In genomic region chr11:64762277-64762915, GRCh38 we compare ENCODE assay signal across 8 cellular contexts. TPM values are rescaled to one million over a fixed set of nuclear protein-coding genes. Genes with fewer than 3 reads are reported as not detected.
DNase-seq lines count a peak whose midpoint lies in the region; ATAC-seq and TF ChIP-seq lines count a peak whose summit lies in the region.

No MANE protein-coding gene starts in this region.

- POLR2A ChIA-PET in naive thymus-derived CD8-positive, alpha-beta T cell (lab: Charles Lee): interaction anchor here (2.5 to 45.2 kb wide), 3 partner anchors 9 to 48 kb away, joined by 15 to 2320 read pairs (median 2320); partner anchors contain the start of genes MEN1, PYGM, RASGRP2 and SF1

- intact Hi-C loops in CD14-positive monocyte (cut with micrococcal nuclease): no loop called here

- H3K4me1 ChIP-seq in HUES48 (ENCODE audit: control insufficient read depth, insufficient read depth, low read length): peaks cover 62% of the 10 kb centered on the region

- DNase-seq in CD14-positive monocyte (ENCODE audit: low spot score) (no peak), HuH-7.5 (ENCODE audit: low spot score) (no peak), RKO (ENCODE audit: low spot score) (no peak)
- DNase-seq in central memory CD8-positive, alpha-beta T cell (ENCODE audit: low spot score in 2 of 2): no peak
- peak in 2 of 10 donors; percentile 27 to 41 for DNase-seq in naive thymus-derived CD8-positive, alpha-beta T cell

- peaks cover 29% of the 10 kb centered on the region for H3K4me1 Mint-ChIP-seq in CD14-positive monocyte
- H3K4me1 Mint-ChIP-seq in central memory CD8-positive, alpha-beta T cell: peaks cover 73% of the 10 kb centered on the region
- H3K4me1 Mint-ChIP-seq in naive thymus-derived CD8-positive, alpha-beta T cell: peaks cover 46 to 98% (median 89%) of the 10 kb centered on the region in 4 donors

- H3K27ac Mint-ChIP-seq in CD14-positive monocyte: peak overlapping the region in 6 of 7 donors; percentile 6 to 78 (median 73)
- H3K27ac Mint-ChIP-seq in central memory CD8-positive, alpha-beta T cell (ENCODE audit: low read depth): peak overlapping the region; percentile 89
- H3K27ac Mint-ChIP-seq in naive thymus-derived CD8-positive, alpha-beta T cell: peak overlapping the region; percentile 87 to 99 (median 92)

- H3K36me3 Mint-ChIP-seq in CD14-positive monocyte: peaks cover 45 to 58% of the 10 kb centered on the region in 2 donors
- peaks cover 75% of the 10 kb centered on the region for H3K36me3 Mint-ChIP-seq in central memory CD8-positive, alpha-beta T cell (ENCODE audit: insufficient read depth)
- H3K36me3 Mint-ChIP-seq in naive thymus-derived CD8-positive, alpha-beta T cell: peaks cover 9 to 45% (median 16%) of the 10 kb centered on the region in 3 donors

- peaks cover 36% of the 10 kb centered on the region for H3K36me3 ChIP-seq in HUES48 (ENCODE audit: control insufficient read depth, insufficient read depth, low read length)

- peak overlapping the region; percentile 57 for H3K9ac ChIP-seq in HUES48 (ENCODE audit: low read depth, low read length)

- H3K9me3 Mint-ChIP-seq in CD14-positive monocyte: no peaks in the 10 kb centered on the region
- no peaks in the 10 kb centered on the region for H3K9me3 Mint-ChIP-seq in central memory CD8-positive, alpha-beta T cell
- H3K9me3 Mint-ChIP-seq in naive thymus-derived CD8-positive, alpha-beta T cell: no peaks in the 10 kb centered on the region

- H3K4me3 Mint-ChIP-seq in CD14-positive monocyte: no peak overlapping the region
- H3K4me3 Mint-ChIP-seq in central memory CD8-positive, alpha-beta T cell: peak overlapping the region; percentile 76
- H3K4me3 Mint-ChIP-seq in naive thymus-derived CD8-positive, alpha-beta T cell: peak overlapping the region; percentile 68 to 93 (median 82)

- H3K9me3 ChIP-seq in HUES48 (ENCODE audit: control insufficient read depth, insufficient read depth, low read length): no peaks in the 10 kb centered on the region

- H3K27me3 Mint-ChIP-seq in CD14-positive monocyte (ENCODE audit: low read depth in 3 of 3): peaks cover 0 to 6% (median 1%) of the 10 kb centered on the region in 3 donors
- no peaks in the 10 kb centered on the region for H3K27me3 Mint-ChIP-seq in central memory CD8-positive, alpha-beta T cell
- no peaks in the 10 kb centered on the region for H3K27me3 Mint-ChIP-seq in naive thymus-derived CD8-positive, alpha-beta T cell

- peak overlapping the region; percentile 34 for H3K4me3 ChIP-seq in HUES48 (ENCODE audit: low read depth, low read length)

- no peaks in the 10 kb centered on the region for H3K27me3 ChIP-seq in HUES48 (ENCODE audit: control insufficient read depth, insufficient read depth, low read length)

- ATAC-seq in central memory CD8-positive, alpha-beta T cell (replicated peaks; ENCODE audit: extremely low read depth, poor library complexity, severe bottlenecking): no peak
- no peak for ATAC-seq in naive thymus-derived CD8-positive, alpha-beta T cell
- no peak for ATAC-seq in HG02623 (IDR thresholded peaks at IDR 0.05; ENCODE audit: unreplicated experiment)
- no peak for ATAC-seq in HG02798 (IDR thresholded peaks at IDR 0.05; ENCODE audit: poor library complexity, unreplicated experiment)

- H3K27ac ChIP-seq in HUES48 (ENCODE audit: low read depth, low read length): peak overlapping the region; percentile 98

- no peak for TF ChIP-seq CTCF in CD14-positive monocyte (IDR thresholded peaks at IDR 0.05)

RNA-seq across cellular contexts. Expression of gene PYGM, which starts 2.6 kb away (rescaled TPM):
- polyA plus RNA-seq in CD14-positive monocyte: under 1 TPM in 1 of 2 donors, not detected in 1; 0.05 TPM
- 10 to 100 TPM; 13.0 to 18.4 TPM for total RNA-seq in naive thymus-derived CD8-positive, alpha-beta T cell
- under 1 TPM; 0.09 to 0.50 (median 0.49) TPM for polyA plus RNA-seq in naive thymus-derived CD8-positive, alpha-beta T cell

RNA-seq across cellular contexts. Expression of gene SF1, which starts 15.9 kb away (rescaled TPM):
- 10 to 100 TPM; 31.6 to 47.7 TPM for polyA plus RNA-seq in CD14-positive monocyte
- total RNA-seq in naive thymus-derived CD8-positive, alpha-beta T cell: 1,000 to 10,000 TPM; 1,030 to 1,057 TPM
- 100 to 1,000 TPM in 1 of 3 donors, 10 to 100 TPM in 2; 87.0 to 138 (median 96.6) TPM for polyA plus RNA-seq in naive thymus-derived CD8-positive, alpha-beta T cell

RNA-seq across cellular contexts. Expression of gene RASGRP2, which starts 18.5 kb away (rescaled TPM):
- 10 to 100 TPM; 67.6 to 68.8 TPM for polyA plus RNA-seq in CD14-positive monocyte
- 100 to 1,000 TPM; 679 to 682 TPM for total RNA-seq in naive thymus-derived CD8-positive, alpha-beta T cell
- 100 to 1,000 TPM; 168 to 253 (median 185) TPM for polyA plus RNA-seq in naive thymus-derived CD8-positive, alpha-beta T cell

RNA-seq across cellular contexts. Expression of gene NRXN2, which starts 39.4 kb away (rescaled TPM):
- polyA plus RNA-seq in CD14-positive monocyte: not detected
- total RNA-seq in naive thymus-derived CD8-positive, alpha-beta T cell: under 1 TPM in 1 of 2 experiments, not detected in 1; 0.21 TPM
- not detected for polyA plus RNA-seq in naive thymus-derived CD8-positive, alpha-beta T cell

RNA-seq across cellular contexts. Expression of gene MAP4K2, which starts 40.6 kb away (rescaled TPM):
- 10 to 100 TPM in 1 of 2 donors, 1 to 10 TPM in 1; 9.9 to 12.6 TPM for polyA plus RNA-seq in CD14-positive monocyte
- total RNA-seq in naive thymus-derived CD8-positive, alpha-beta T cell: 100 to 1,000 TPM; 128 to 135 TPM
- polyA plus RNA-seq in naive thymus-derived CD8-positive, alpha-beta T cell: 10 to 100 TPM; 26.6 to 55.5 (median 30.3) TPM

Comparison
In these comparisons a context has a peak if more than half of its experiments do, and no peak if none do; other contexts are left out.
1. H3K4me3 Mint-ChIP-seq: peak in central memory CD8-positive, alpha-beta T cell (single experiment) and naive thymus-derived CD8-positive, alpha-beta T cell (10 of 10); none in CD14-positive monocyte (0 of 2).
2. Peak in every context shown above with its lines, with median percentiles within 50 percentile points of each other: H3K27ac Mint-ChIP-seq.